In genomic region chr5:133415906-133416305, GRCh38 we compare ENCODE assay signal across 22 cellular contexts.
"Had no signal": no experiment of that assay in that cellular context is flagged by ENCODE, and none has a peak within 500 bp of the region (broad histone marks: within the 10 kb centered on the region; RNA-seq: fewer than 3 reads in every experiment).

No MANE protein-coding gene starts in this region.

- H3K27me3 ChIP-seq: gastrocnemius medialis had no signal

- ATAC-seq: effector memory CD8-positive, alpha-beta T cell; esophagus mucosa; foreskin keratinocyte; gastrocnemius medialis; gastroesophageal sphincter; heart left ventricle; heart right ventricle had no signal

- H3K4me3 ChIP-seq: colonic mucosa, coronary artery, esophagus muscularis mucosa, esophagus squamous epithelium, gastrocnemius medialis, gastroesophageal sphincter, heart left ventricle, heart right ventricle had no signal

- DNase-seq: colonic mucosa; cortex of kidney; dermis blood vessel endothelial cell; effector CD4-positive, alpha-beta T cell; effector CD8-positive, alpha-beta T cell; effector memory CD4-positive, alpha-beta T cell; effector memory CD8-positive, alpha-beta T cell; endodermal cell; erythroblast; esophagus squamous epithelium; foreskin fibroblast; foreskin keratinocyte; foreskin melanocyte; gastrocnemius medialis; glutamatergic neuron; heart left ventricle; heart right ventricle had no signal

- H3K27ac ChIP-seq: colonic mucosa, coronary artery, epithelial cell of prostate, esophagus muscularis mucosa, esophagus squamous epithelium, foreskin keratinocyte, gastrocnemius medialis, gastroesophageal sphincter, heart left ventricle, heart right ventricle had no signal
